24 cellular contexts compared by ENCODE assay signal in genomic region chr14:70770490-70770889, GRCh38.
"Had no signal": no experiment of that assay in that cellular context is flagged by ENCODE, and none has a peak within 500 bp of the region (broad histone marks: within the 10 kb centered on the region; RNA-seq: fewer than 3 reads in every experiment).

No MANE protein-coding gene starts in this region.

- H3K4me1 Mint-ChIP-seq: activated naive CD4-positive, alpha-beta T cell treated with anti-CD3 and anti-CD28 coated beads, Interleukin-2, amount 50 U/mL, for 24 hours; immature natural killer cell had no signal

- H3K36me3 ChIP-seq: transverse colon, vagina had no signal

- H3K27ac Mint-ChIP-seq: activated CD8-positive, alpha-beta T cell treated with anti-CD3 and anti-CD28 coated beads, Interleukin-2, amount 10 ng/mL, durations not matched to agents 7 days and 5 days; activated T-helper 1 cell treated with anti-CD3 and anti-CD28 coated beads, Interleukin-12 subunit alpha, Interleukin-12 subunit beta, Interleukin-2, Interleukin-4 antibody, amounts not matched to agents 30 ng/mL and 10 ng/mL and 1 ng/mL, durations not matched to agents 14 hours and 24 hours and 36 hours; brain; immature natural killer cell; stimulated activated naive B cell treated with anti-CD40 and anti-IgM and Interleukin-4, amounts not matched to agents 10 μg/mL and 1 μg/mL and 100 μg/mL, for 72 hours; T-helper 2 cell treated with Interferon-gamma antibody and Interleukin-4, amounts not matched to agents 5 μg/mL and 100 μg/mL, for 36 hours had no signal

- H3K36me3 Mint-ChIP-seq: activated naive CD4-positive, alpha-beta T cell treated with anti-CD3 and anti-CD28 coated beads, Interleukin-2, amount 50 U/mL, for 24 hours; immature natural killer cell had no signal

- H3K27me3 ChIP-seq: transverse colon, vagina had no signal

- H3K27me3 Mint-ChIP-seq: activated naive CD4-positive, alpha-beta T cell treated with anti-CD3 and anti-CD28 coated beads, Interleukin-2, amount 50 U/mL, for 24 hours; brain; stimulated activated naive B cell treated with anti-CD40 and anti-IgM and Interleukin-4, amounts not matched to agents 10 μg/mL and 1 μg/mL and 100 μg/mL, for 72 hours had no signal

- DNase-seq: activated CD4-positive, alpha-beta T cell treated with anti-CD3 and anti-CD28 coated beads for 1 hour; activated CD4-positive, alpha-beta T cell treated with anti-CD3 and anti-CD28 coated beads, Interleukin-2, amount 50 U/mL, for 1 hour; activated CD8-positive, alpha-beta T cell treated with anti-CD3 and anti-CD28 coated beads, Interleukin-2, amount 10 ng/mL, durations not matched to agents 7 days and 5 days; activated gamma-delta T cell treated with Interleukin-2 at 50 U/mL for 16 hours; anterior cingulate cortex; central memory CD4-positive, alpha-beta T cell; dermis blood vessel endothelial cell; effector CD8-positive, alpha-beta T cell; immature natural killer cell; kidney glomerular epithelial cell; left ventricle myocardium superior; mucosa of descending colon; nucleus accumbens; small intestine; stimulated activated CD4-positive, alpha-beta T cell treated with anti-CD3 and anti-CD28 coated beads, Interleukin-2, amount 100 ng/mL, for 24 hours; stimulated activated naive B cell treated with anti-CD40 and anti-IgM and Interleukin-4, amounts not matched to agents 10 μg/mL and 1 μg/mL and 100 μg/mL, for 72 hours; transverse colon had no signal

- H3K9me3 ChIP-seq: mucosa of descending colon, transverse colon, vagina had no signal

- H3K27ac ChIP-seq: transverse colon, vagina, VCaP had no signal

- H3K4me3 Mint-ChIP-seq: activated CD8-positive, alpha-beta T cell treated with anti-CD3 and anti-CD28 coated beads, Interleukin-2, amount 10 ng/mL, durations not matched to agents 7 days and 5 days; activated naive CD4-positive, alpha-beta T cell treated with anti-CD3 and anti-CD28 coated beads, Interleukin-2, amount 50 U/mL, for 24 hours; activated T-helper 1 cell treated with anti-CD3 and anti-CD28 coated beads, Interleukin-12 subunit alpha, Interleukin-12 subunit beta, Interleukin-2, Interleukin-4 antibody, amounts not matched to agents 30 ng/mL and 10 ng/mL and 1 ng/mL, durations not matched to agents 14 hours and 24 hours and 36 hours; brain; immature natural killer cell; stimulated activated naive B cell treated with anti-CD40 and anti-IgM and Interleukin-4, amounts not matched to agents 10 μg/mL and 1 μg/mL and 100 μg/mL, for 72 hours; T-helper 2 cell treated with Interferon-gamma antibody and Interleukin-4, amounts not matched to agents 5 μg/mL and 100 μg/mL, for 36 hours had no signal

- ATAC-seq: activated CD8-positive, alpha-beta T cell treated with anti-CD3 and anti-CD28 coated beads, Interleukin-2, amount 10 ng/mL, durations not matched to agents 7 days and 5 days; left ventricle myocardium superior; mucosa of descending colon; sciatic nerve; stimulated activated naive B cell treated with anti-CD40 and anti-IgM and Interleukin-4, amounts not matched to agents 10 μg/mL and 1 μg/mL and 100 μg/mL, for 72 hours had no signal

- H3K9me3 Mint-ChIP-seq: activated naive CD4-positive, alpha-beta T cell treated with anti-CD3 and anti-CD28 coated beads, Interleukin-2, amount 50 U/mL, for 24 hours; activated T-helper 1 cell treated with anti-CD3 and anti-CD28 coated beads, Interleukin-12 subunit alpha, Interleukin-12 subunit beta, Interleukin-2, Interleukin-4 antibody, amounts not matched to agents 30 ng/mL and 10 ng/mL and 1 ng/mL, durations not matched to agents 14 hours and 24 hours and 36 hours; immature natural killer cell; stimulated activated naive B cell treated with anti-CD40 and anti-IgM and Interleukin-4, amounts not matched to agents 10 μg/mL and 1 μg/mL and 100 μg/mL, for 72 hours; T-helper 2 cell treated with Interferon-gamma antibody and Interleukin-4, amounts not matched to agents 5 μg/mL and 100 μg/mL, for 36 hours had no signal

- H3K4me1 ChIP-seq: transverse colon, vagina had no signal

- H3K4me3 ChIP-seq: mucosa of descending colon, transverse colon, vagina had no signal
